1 cellular context compared by ENCODE assay signal in the genomic region with DNA sequence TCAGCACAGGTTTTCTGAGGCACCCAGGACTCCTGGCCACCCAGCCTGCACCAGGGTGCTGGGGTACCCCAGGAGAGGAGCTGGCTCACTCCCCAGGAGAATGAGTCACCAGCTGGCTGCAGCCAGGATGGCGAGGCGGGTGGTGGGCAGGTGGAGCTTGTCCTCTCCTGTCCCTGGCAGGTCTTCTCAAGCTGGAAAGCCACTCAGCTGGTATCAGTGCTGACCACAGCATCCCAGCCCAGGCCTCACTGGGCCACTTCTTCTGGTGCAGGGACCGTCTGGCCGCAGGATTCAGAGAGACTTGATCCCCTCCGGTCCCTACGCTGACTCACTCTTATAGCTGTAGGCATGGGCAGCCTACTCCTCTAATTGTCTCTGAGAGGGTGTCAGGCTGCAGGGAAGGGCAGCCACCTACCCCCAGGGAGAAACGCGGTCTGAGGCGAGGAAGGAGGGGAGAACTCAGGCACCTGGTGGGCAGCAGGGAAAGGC.
TF ChIP-seq lines count a peak whose summit lies in the region.

No MANE protein-coding gene starts in this region.

TF ChIP-seq in liver, 16 proteins besides CTCF, POLR2A, EP300 and RAD21 (continued from another document):
- TF ChIP-seq, protein P1, sequence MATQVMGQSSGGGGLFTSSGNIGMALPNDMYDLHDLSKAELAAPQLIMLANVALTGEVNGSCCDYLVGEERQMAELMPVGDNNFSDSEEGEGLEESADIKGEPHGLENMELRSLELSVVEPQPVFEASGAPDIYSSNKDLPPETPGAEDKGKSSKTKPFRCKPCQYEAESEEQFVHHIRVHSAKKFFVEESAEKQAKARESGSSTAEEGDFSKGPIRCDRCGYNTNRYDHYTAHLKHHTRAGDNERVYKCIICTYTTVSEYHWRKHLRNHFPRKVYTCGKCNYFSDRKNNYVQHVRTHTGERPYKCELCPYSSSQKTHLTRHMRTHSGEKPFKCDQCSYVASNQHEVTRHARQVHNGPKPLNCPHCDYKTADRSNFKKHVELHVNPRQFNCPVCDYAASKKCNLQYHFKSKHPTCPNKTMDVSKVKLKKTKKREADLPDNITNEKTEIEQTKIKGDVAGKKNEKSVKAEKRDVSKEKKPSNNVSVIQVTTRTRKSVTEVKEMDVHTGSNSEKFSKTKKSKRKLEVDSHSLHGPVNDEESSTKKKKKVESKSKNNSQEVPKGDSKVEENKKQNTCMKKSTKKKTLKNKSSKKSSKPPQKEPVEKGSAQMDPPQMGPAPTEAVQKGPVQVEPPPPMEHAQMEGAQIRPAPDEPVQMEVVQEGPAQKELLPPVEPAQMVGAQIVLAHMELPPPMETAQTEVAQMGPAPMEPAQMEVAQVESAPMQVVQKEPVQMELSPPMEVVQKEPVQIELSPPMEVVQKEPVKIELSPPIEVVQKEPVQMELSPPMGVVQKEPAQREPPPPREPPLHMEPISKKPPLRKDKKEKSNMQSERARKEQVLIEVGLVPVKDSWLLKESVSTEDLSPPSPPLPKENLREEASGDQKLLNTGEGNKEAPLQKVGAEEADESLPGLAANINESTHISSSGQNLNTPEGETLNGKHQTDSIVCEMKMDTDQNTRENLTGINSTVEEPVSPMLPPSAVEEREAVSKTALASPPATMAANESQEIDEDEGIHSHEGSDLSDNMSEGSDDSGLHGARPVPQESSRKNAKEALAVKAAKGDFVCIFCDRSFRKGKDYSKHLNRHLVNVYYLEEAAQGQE (IDR thresholded peaks at IDR 0.05), result no peak
